ENCODE assay signal across 6 cellular contexts in genomic region chr1:146438543-146438942, GRCh38.
DNase-seq lines count a peak whose midpoint lies in the region; FAIRE-seq and TF ChIP-seq lines count a peak whose summit lies in the region.
"Not testable (repeated sequence)": the region's sequence is repeated elsewhere in the genome, so short reads cannot be mapped to it uniquely, and the experiment has no call there.

No MANE protein-coding gene starts in this region.

- FAIRE-seq in RCC 7860 (lab: Jason Lieb, UNC), result not testable (repeated sequence)

- not testable (repeated sequence) for TF ChIP-seq CTCF in astrocyte of the spinal cord (IDR thresholded peaks at IDR 0.05; ENCODE audit: low read depth, low read length); foreskin fibroblast (IDR thresholded peaks at IDR 0.05; ENCODE audit: low read depth, low read length)

- H3K4me3 ChIP-seq in astrocyte of the spinal cord (ENCODE audit: low read depth, low read length); foreskin fibroblast (ENCODE audit: low read depth in 1 of 2, low read length in 2 of 2): not testable (repeated sequence)

- DNase-seq in EL (peak; percentile 0), LHCN-M2 (ENCODE audit: low read depth) (peak; percentile 52), RCC 7860 (ENCODE audit: low spot score) (peak; percentile 3), astrocyte of the spinal cord (ENCODE audit: low read depth, low spot score) (peak; percentile 0), foreskin fibroblast (peak; percentile 3 to 7), renal cortical epithelial cell (ENCODE audit: low read depth) (peak; percentile 63)

- in situ Hi-C loops in astrocyte of the spinal cord (cut with HindIII; ENCODE audit: low sequenced_read_pairs), result not testable (repeated sequence)

Comparison
In these comparisons a context has a peak if more than half of its experiments do, and no peak if none do; other contexts are left out.
1. DNase-seq: peak in every context shown above with its lines; median percentile 63 in renal cortical epithelial cell; 52 in LHCN-M2; 5 in foreskin fibroblast; 3 in RCC 7860; 0 in EL; 0 in astrocyte of the spinal cord.